8 cellular contexts compared by ENCODE assay signal in genomic region chr17:81683208-81683583, GRCh38. TPM values are rescaled to one million over a fixed set of nuclear protein-coding genes. Genes with fewer than 3 reads are reported as not detected.
DNase-seq lines count a peak whose midpoint lies in the region; ATAC-seq and TF ChIP-seq lines count a peak whose summit lies in the region.

No MANE protein-coding gene starts in this region.

- no peaks in the 10 kb centered on the region for H3K9me3 Mint-ChIP-seq in memory B cell

- peaks cover 12% of the 10 kb centered on the region for H3K36me3 Mint-ChIP-seq in memory B cell

- peak overlapping the region; percentile 56 for H3K27ac Mint-ChIP-seq in memory B cell

- H3K27ac ChIP-seq in HUES48 (ENCODE audit: low read depth, low read length) (peak overlapping the region; percentile 81), breast epithelium (peak overlapping the region; percentile 88 to 89), uterus (peak overlapping the region; percentile 73 to 86)

- no peaks in the 10 kb centered on the region for H3K9me3 ChIP-seq in HUES48 (ENCODE audit: control insufficient read depth, insufficient read depth, low read length)
- H3K9me3 ChIP-seq in breast epithelium = no peaks in the 10 kb centered on the region
- no peaks in the 10 kb centered on the region for H3K9me3 ChIP-seq in uterus

- peak overlapping the region; percentile 94 for H3K4me3 ChIP-seq in HUES48 (ENCODE audit: low read depth, low read length)
- peak overlapping the region; percentile 73 to 100 (median 83) for H3K4me3 ChIP-seq in breast epithelium
- peak overlapping the region; percentile 88 to 99 for H3K4me3 ChIP-seq in uterus

- no peaks in the 10 kb centered on the region for H3K27me3 Mint-ChIP-seq in memory B cell

- H3K4me1 Mint-ChIP-seq in memory B cell = peaks cover 22% of the 10 kb centered on the region

- peaks cover 9% of the 10 kb centered on the region for H3K4me1 ChIP-seq in HUES48 (ENCODE audit: control insufficient read depth, insufficient read depth, low read length)
- peaks cover 14 to 28% of the 10 kb centered on the region in 2 donors for H3K4me1 ChIP-seq in breast epithelium
- peaks cover 7 to 19% of the 10 kb centered on the region in 2 donors for H3K4me1 ChIP-seq in uterus

- DNase-seq in Right ventricle myocardium inferior (ENCODE audit: missing footprints) (peak; percentile 78), cardiac septum (ENCODE audit: low spot score) (no peak), breast epithelium (ENCODE audit: low spot score in 2 of 2) (no peak), memory B cell (ENCODE audit: low spot score in 2 of 2) (no peak), uterus (no peak), posterior vena cava (ENCODE audit: low spot score) (no peak), DMS53 treated with DMSO at 0.1 percent for 48 hours (lab: John Stamatoyannopoulos, UW; ENCODE audit: unreplicated experiment) (no peak)

- peaks cover 39% of the 10 kb centered on the region for H3K36me3 ChIP-seq in HUES48 (ENCODE audit: control insufficient read depth, insufficient read depth, low read length)
- no peaks in the 10 kb centered on the region for H3K36me3 ChIP-seq in breast epithelium
- no peaks in the 10 kb centered on the region for H3K36me3 ChIP-seq in uterus

- H3K27me3 ChIP-seq in HUES48 (ENCODE audit: control insufficient read depth, insufficient read depth, low read length) (no peaks in the 10 kb centered on the region), breast epithelium (no peaks in the 10 kb centered on the region), uterus (no peaks in the 10 kb centered on the region)

- peak overlapping the region; percentile 94 for H3K4me3 Mint-ChIP-seq in memory B cell

- no peak for ATAC-seq in Right ventricle myocardium inferior
- ATAC-seq in memory B cell (ENCODE audit: low read depth) = peak; percentile 13

- H3K9ac ChIP-seq in HUES48 (ENCODE audit: low read depth, low read length) = peak overlapping the region; percentile 71

- no peak for TF ChIP-seq CTCF in breast epithelium (IDR thresholded peaks at IDR 0.05)
- no peak for TF ChIP-seq CTCF in uterus (IDR thresholded peaks at IDR 0.05)

- TF ChIP-seq POLR2A in breast epithelium (IDR thresholded peaks at IDR 0.05) = no peak
- no peak for TF ChIP-seq POLR2A in uterus (IDR thresholded peaks at IDR 0.05)

- intact Hi-C loops in Right ventricle myocardium inferior (cut with DNase I) (loop anchor here (5.0 kb wide), 1 partner anchor 46 kb away; the partner anchor contains the start of genes NPLOC4 and TSPAN10), cardiac septum (cut with DNase I) (loop anchor here (2.0 kb wide), 1 partner anchor 20 kb away; the partner anchor contains the start of gene MRPL12), breast epithelium (cut with DNase I; ENCODE audit: low total_unique reads) (no loop called here), uterus (cut with DNase I; ENCODE audit: low total_unique reads) (no loop called here), posterior vena cava (cut with DNase I) (no loop called here)

RNA-seq across cellular contexts. Expression of gene ARL16, which starts 0.4 kb away (rescaled TPM):
- total RNA-seq in Right ventricle myocardium inferior (11.9 TPM), cardiac septum (19.1 TPM), breast epithelium (10 to 100 TPM; 34.9 to 44.2 (median 37.5) TPM), uterus (10 to 100 TPM in 3 of 4 donors, 1 to 10 TPM in 1; 4.4 to 36.9 (median 27.0) TPM), posterior vena cava (10 to 100 TPM; 20.0 to 26.7 TPM)

RNA-seq across cellular contexts. Expression of gene HGS, which starts 0.6 kb away (rescaled TPM):
- 36.6 TPM for total RNA-seq in Right ventricle myocardium inferior
- total RNA-seq in cardiac septum = 56.2 TPM
- 10 to 100 TPM; 61.0 to 75.0 (median 64.6) TPM for total RNA-seq in breast epithelium
- 100 to 1,000 TPM in 1 of 4 donors, 10 to 100 TPM in 3; 21.0 to 121 (median 72.5) TPM for total RNA-seq in uterus
- total RNA-seq in posterior vena cava = 10 to 100 TPM; 81.6 to 90.7 TPM

RNA-seq across cellular contexts. Expression of gene CCDC137, which starts 16.7 kb away (rescaled TPM):
- total RNA-seq in Right ventricle myocardium inferior = 6.1 TPM
- 8.2 TPM for total RNA-seq in cardiac septum
- total RNA-seq in breast epithelium = 10 to 100 TPM in 2 of 3 donors, 1 to 10 TPM in 1; 8.6 to 14.4 (median 11.6) TPM
- total RNA-seq in uterus = 10 to 100 TPM in 1 of 4 donors, 1 to 10 TPM in 2, under 1 TPM in 1; 0.77 to 12.3 (median 3.9) TPM
- total RNA-seq in posterior vena cava = 1 to 10 TPM; 8.5 to 9.9 TPM

RNA-seq across cellular contexts. Expression of gene OXLD1, which starts 16.8 kb away (rescaled TPM):
- total RNA-seq in Right ventricle myocardium inferior (18.6 TPM), cardiac septum (17.9 TPM), breast epithelium (10 to 100 TPM; 34.4 to 43.6 (median 42.6) TPM), uterus (10 to 100 TPM in 3 of 4 donors, 1 to 10 TPM in 1; 3.2 to 56.1 (median 20.3) TPM), posterior vena cava (10 to 100 TPM; 18.0 to 21.2 TPM)

RNA-seq across cellular contexts. Expression of gene MRPL12, which starts 20.0 kb away (rescaled TPM):
- total RNA-seq in Right ventricle myocardium inferior (177 TPM), cardiac septum (117 TPM), breast epithelium (10 to 100 TPM; 18.4 to 32.3 (median 32.1) TPM), uterus (10 to 100 TPM in 2 of 4 donors, 1 to 10 TPM in 1, under 1 TPM in 1; 0.77 to 72.9 (median 19.5) TPM), posterior vena cava (10 to 100 TPM; 31.8 to 36.8 TPM)

Comparison
In these comparisons a context has a peak if more than half of its experiments do, and no peak if none do; other contexts are left out.
1. intact Hi-C loops: an anchor here in Right ventricle myocardium inferior (5.0 kb wide) and cardiac septum (2.0 kb wide); none called in breast epithelium, uterus and posterior vena cava.